In the genomic region with DNA sequence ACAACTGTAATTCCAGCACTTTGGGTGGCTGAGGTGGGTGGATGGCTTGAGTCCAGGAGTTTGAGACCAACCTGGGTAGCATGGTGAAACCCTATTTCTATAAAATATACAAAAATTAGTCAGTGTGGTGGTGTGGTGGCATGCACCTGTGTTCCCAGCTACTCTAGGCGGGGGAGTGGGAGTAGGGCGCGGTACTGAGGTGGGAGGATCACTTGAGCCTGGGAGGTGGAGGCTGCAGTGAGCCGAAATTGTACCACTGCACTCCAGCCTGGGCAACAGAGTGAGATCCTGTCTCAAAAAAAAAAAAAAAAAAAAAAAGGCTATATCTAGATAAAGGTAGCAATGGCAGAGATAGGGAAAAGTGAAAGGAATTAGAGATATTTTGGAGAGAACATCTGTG, we compare ENCODE assay signal across 8 cellular contexts. TPM values are rescaled to one million over a fixed set of nuclear protein-coding genes. Genes with fewer than 3 reads are reported as not detected.
A peak's percentile ranks its signal among the peaks of the same experiment; 100 is the strongest.
DNase-seq lines count a peak whose midpoint lies in the region; ATAC-seq and TF ChIP-seq lines count a peak whose summit lies in the region.
"Not testable (repeated sequence)": the region's sequence is repeated elsewhere in the genome, so short reads cannot be mapped to it uniquely, and the experiment has no call there.

No MANE protein-coding gene starts in this region.

- not testable (repeated sequence) for H3K4me3 Mint-ChIP-seq in activated CD8-positive, alpha-beta T cell treated with anti-CD3 and anti-CD28 coated beads for 36 hours; central memory CD8-positive, alpha-beta T cell

- not testable (repeated sequence) for H3K27ac Mint-ChIP-seq in activated CD8-positive, alpha-beta T cell treated with anti-CD3 and anti-CD28 coated beads for 36 hours
- H3K27ac Mint-ChIP-seq in central memory CD8-positive, alpha-beta T cell (ENCODE audit: low read depth) = peak overlapping the region; percentile 2

- not testable (repeated sequence) for H3K9ac ChIP-seq in BLaER1 treated with 17β-estradiol and CSF1 and Interleukin-3, amounts not matched to agents 10 nM and 100 nM; trophoblast cell (ENCODE audit: low read length)

- not testable (repeated sequence) for ATAC-seq in activated CD8-positive, alpha-beta T cell treated with anti-CD3 and anti-CD28 coated beads for 36 hours; central memory CD8-positive, alpha-beta T cell (replicated peaks; ENCODE audit: extremely low read depth, poor library complexity, severe bottlenecking)

- CTCF ChIA-PET in HEK293 (lab: Yijun Ruan, JAX) = interaction anchor here (1.1 kb wide), 1 partner anchor 13 kb away, joined by 4 read pairs; no protein-coding TSS in a partner anchor
- CTCF ChIA-PET in activated CD8-positive, alpha-beta T cell treated with anti-CD3 and anti-CD28 coated beads for 36 hours (lab: Charles Lee) = not testable (repeated sequence)

- not testable (repeated sequence) for H3K36me3 ChIP-seq in BLaER1 treated with 17β-estradiol and CSF1 and Interleukin-3, amounts not matched to agents 10 nM and 100 nM; HEK293 (ENCODE audit: control insufficient read depth in 2 of 2, insufficient read depth in 1 of 2, low read length in 2 of 2); trophoblast cell (ENCODE audit: control insufficient read depth in 1 of 2, insufficient read depth in 2 of 2, low read length in 2 of 2)

- H3K4me1 ChIP-seq in BLaER1 treated with 17β-estradiol and CSF1 and Interleukin-3, amounts not matched to agents 10 nM and 100 nM = peaks cover 80 to 99% (median 95%) of the 10 kb centered on the region in 10 experiments
- H3K4me1 ChIP-seq in HEK293 (ENCODE audit: control insufficient read depth, insufficient read depth, low read length) (peaks cover 42% of the 10 kb centered on the region), trophoblast cell (ENCODE audit: control insufficient read depth in 1 of 2, insufficient read depth in 2 of 2, low read length in 2 of 2) (peaks cover 0 to 11% of the 10 kb centered on the region in 2 experiments)

- TF ChIP-seq CTCF in HEK293 (tag by site-specific recombination; IDR thresholded peaks at IDR 0.05); VCaP (conservative IDR thresholded peaks at IDR 0.05); activated CD8-positive, alpha-beta T cell treated with anti-CD3 and anti-CD28 coated beads for 36 hours (IDR thresholded peaks at IDR 0.05): not testable (repeated sequence)

- POLR2A ChIA-PET in HEK293 (lab: Yijun Ruan, JAX) = interaction anchor here (0.7 kb wide), 1 partner anchor 25 kb away, joined by 4 read pairs; the partner anchor contains the start of gene METTL16
- POLR2A ChIA-PET in activated CD8-positive, alpha-beta T cell treated with anti-CD3 and anti-CD28 coated beads for 36 hours (lab: Charles Lee) = interaction anchor here (0.5 to 1.2 kb wide), 3 partner anchors 12 to 1672 kb away, joined by 3 read pairs; no protein-coding TSS in a partner anchor

- H3K4me2 ChIP-seq in BLaER1 treated with 17β-estradiol and CSF1 and Interleukin-3, amounts not matched to agents 10 nM and 100 nM = peak overlapping the region; percentile 49 to 89 (median 66)
- H3K4me2 ChIP-seq in trophoblast cell (ENCODE audit: low read length) = not testable (repeated sequence)

- not testable (repeated sequence) for H2BK5ac ChIP-seq in trophoblast cell (ENCODE audit: low read depth, low read length, poor library complexity)

- not testable (repeated sequence) for H3K27me3 Mint-ChIP-seq in activated CD8-positive, alpha-beta T cell treated with anti-CD3 and anti-CD28 coated beads for 36 hours; central memory CD8-positive, alpha-beta T cell

- H4K8ac ChIP-seq in trophoblast cell (ENCODE audit: low read depth, low read length) = not testable (repeated sequence)

- not testable (repeated sequence) for H3K23ac ChIP-seq in trophoblast cell (ENCODE audit: low read length)

- H3K4ac ChIP-seq in trophoblast cell (ENCODE audit: low read depth, low read length) = peak overlapping the region; percentile 35

- DNase-seq in activated CD8-positive, alpha-beta T cell treated with anti-CD3 and anti-CD28 coated beads for 36 hours = peak; percentile 26
- not testable (repeated sequence) for DNase-seq in central memory CD8-positive, alpha-beta T cell (ENCODE audit: low spot score in 2 of 2); epithelial cell of prostate (ENCODE audit: low read depth, low spot score); trophoblast cell

- H2BK120ac ChIP-seq in trophoblast cell (ENCODE audit: insufficient read depth, low read length, poor library complexity) = not testable (repeated sequence)

- H2BK12ac ChIP-seq in trophoblast cell (ENCODE audit: low read length) = not testable (repeated sequence)

- not testable (repeated sequence) for H3K36me3 Mint-ChIP-seq in activated CD8-positive, alpha-beta T cell treated with anti-CD3 and anti-CD28 coated beads for 36 hours (ENCODE audit: low read depth); central memory CD8-positive, alpha-beta T cell (ENCODE audit: insufficient read depth)

- not testable (repeated sequence) for H3K14ac ChIP-seq in trophoblast cell (ENCODE audit: low read length)

- not testable (repeated sequence) for H2AFZ ChIP-seq in trophoblast cell (ENCODE audit: insufficient read depth, low read length, poor library complexity)

- not testable (repeated sequence) for H3K18ac ChIP-seq in trophoblast cell (ENCODE audit: low read length)

- H2AK5ac ChIP-seq in trophoblast cell (ENCODE audit: low read length) = not testable (repeated sequence)

- not testable (repeated sequence) for H3K79me2 ChIP-seq in trophoblast cell (ENCODE audit: control insufficient read depth, insufficient read depth, low read length, poor library complexity)

- not testable (repeated sequence) for H4K12ac ChIP-seq in trophoblast cell (ENCODE audit: low read depth, low read length)

- H3K27ac ChIP-seq in BLaER1 treated with 17β-estradiol and CSF1 and Interleukin-3, amounts not matched to agents 10 nM and 100 nM = peak overlapping the region in 7 of 11 experiments; percentile 3 to 50 (median 19); a peak in 9 of 22 replicates
- not testable (repeated sequence) for H3K27ac ChIP-seq in HEK293 (ENCODE audit: extremely low read depth, low read depth, low read length); trophoblast cell (ENCODE audit: low read depth, low read length)
- H3K27ac ChIP-seq in VCaP (peak overlapping the region; percentile 89), epithelial cell of prostate (peak overlapping the region; percentile 69), temporal lobe (ENCODE audit: low read depth, low read length) (peak overlapping the region; percentile 7)

- peaks cover 0 to 85% (median 26%) of the 10 kb centered on the region in 11 experiments; a peak in 18 of 22 replicates for H4K20me1 ChIP-seq in BLaER1 treated with 17β-estradiol and CSF1 and Interleukin-3, amounts not matched to agents 10 nM and 100 nM

- peaks cover 45% of the 10 kb centered on the region for H3K4me1 Mint-ChIP-seq in activated CD8-positive, alpha-beta T cell treated with anti-CD3 and anti-CD28 coated beads for 36 hours (ENCODE audit: low read depth)
- H3K4me1 Mint-ChIP-seq in central memory CD8-positive, alpha-beta T cell = peaks cover 34% of the 10 kb centered on the region

- not testable (repeated sequence) for H3K27me3 ChIP-seq in BLaER1 treated with 17β-estradiol and CSF1 and Interleukin-3, amounts not matched to agents 10 nM and 100 nM; trophoblast cell (ENCODE audit: insufficient read depth, low read length)

- H3K4me3 ChIP-seq in BLaER1 treated with 17β-estradiol and CSF1 and Interleukin-3, amounts not matched to agents 10 nM and 100 nM; HEK293 (ENCODE audit: low read depth, low read length); trophoblast cell (ENCODE audit: low read depth, low read length): not testable (repeated sequence)

- intact Hi-C loops in activated CD8-positive, alpha-beta T cell treated with anti-CD3 and anti-CD28 coated beads for 36 hours (cut with micrococcal nuclease) = not testable (repeated sequence)

- H3K9me3 ChIP-seq in BLaER1 treated with 17β-estradiol and CSF1 and Interleukin-3, amounts not matched to agents 10 nM and 100 nM (replicated peaks in 1 of 11); HEK293 (ENCODE audit: control insufficient read depth, insufficient read depth, low read depth, low read length); trophoblast cell (ENCODE audit: insufficient read depth, low read depth, low read length): not testable (repeated sequence)

- not testable (repeated sequence) for H3K79me1 ChIP-seq in trophoblast cell (ENCODE audit: low read length)

- not testable (repeated sequence) for H3K9me3 Mint-ChIP-seq in activated CD8-positive, alpha-beta T cell treated with anti-CD3 and anti-CD28 coated beads for 36 hours; central memory CD8-positive, alpha-beta T cell

- WGBS in trophoblast cell (ENCODE audit: extremely low coverage, insufficient coverage, insufficient read length) = no CpG with 5 or more reads among the region's 4 CpGs

- not testable (repeated sequence) for H4K91ac ChIP-seq in trophoblast cell (ENCODE audit: low read depth, low read length)

TF ChIP-seq in HEK293, 187 proteins besides CTCF, POLR2A, EP300 and RAD21:
- TF ChIP-seq ZNF121 (tag by site-specific recombination; IDR thresholded peaks at IDR 0.05) (peak; percentile 85; the same call in 1 of the 2 replicates), ZNF394 (tag by site-specific recombination; IDR thresholded peaks at IDR 0.05; ENCODE audit: borderline replicate concordance) (peak; percentile 37; the same call in 1 of the 2 replicates), EGR2 (tag by site-specific recombination; IDR thresholded peaks at IDR 0.05; ENCODE audit: low read depth) (peak; percentile 80), ZFHX2 (tag by site-specific recombination; conservative IDR thresholded peaks at IDR 0.05) (peak; percentile 89), WT1 (tag by site-specific recombination; IDR thresholded peaks at IDR 0.05) (0 out of 2 replicates have a peak, but pooled peaks have one; percentile 12)
TF ChIP-seq in HEK293: peak in this region for 5; not testable (repeated sequence) for 182.

RNA-seq across cellular contexts. Expression of gene METTL16, which starts 25.0 kb away (rescaled TPM):
- 10 to 100 TPM; 47.9 to 50.3 TPM for total RNA-seq in activated CD8-positive, alpha-beta T cell treated with anti-CD3 and anti-CD28 coated beads for 36 hours
- 22.3 and 22.5 TPM in 2 replicates for polyA plus RNA-seq in trophoblast cell (2013)
- total RNA-seq in temporal lobe = 20.7 TPM
